Comparison of ENCODE assay signal across 8 cellular contexts in the genomic region with DNA sequence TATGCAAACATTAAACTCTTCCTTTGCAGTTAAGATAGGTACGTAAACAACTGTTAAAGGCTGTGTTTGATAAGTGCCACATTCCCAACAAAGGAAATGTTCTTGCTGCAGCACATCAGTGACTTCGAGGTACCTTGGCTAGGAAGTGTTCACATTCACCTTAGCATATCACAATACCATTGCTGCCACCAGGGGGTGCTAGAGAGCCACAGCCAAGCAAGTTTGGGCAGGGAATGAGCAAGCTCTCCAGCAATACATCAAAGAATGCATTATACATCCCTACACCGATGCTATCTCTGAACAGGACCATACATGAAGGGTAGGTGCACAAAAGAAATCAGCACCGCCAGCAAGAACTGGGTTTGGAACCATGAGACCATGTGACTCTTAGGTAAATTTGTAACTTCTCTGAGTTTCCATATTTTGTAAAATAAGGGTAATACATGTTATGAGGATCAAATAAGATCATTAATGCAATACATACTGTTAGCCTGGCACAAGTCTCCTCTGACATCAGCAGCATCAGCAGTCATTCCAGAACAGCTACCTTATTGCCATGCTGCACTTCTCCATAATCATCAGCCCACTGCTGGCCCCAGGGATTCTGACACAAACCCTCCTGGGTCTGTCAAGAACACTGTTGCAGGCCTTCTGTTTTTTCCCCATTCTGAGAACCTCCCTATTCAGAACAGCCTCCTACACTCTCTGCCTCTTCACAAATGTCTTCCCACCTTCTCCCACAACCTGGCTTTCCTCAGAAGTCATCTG. TPM values are rescaled to one million over a fixed set of nuclear protein-coding genes. Genes with fewer than 3 reads are reported as not detected.
DNase-seq lines count a peak whose midpoint lies in the region; ATAC-seq and TF ChIP-seq lines count a peak whose summit lies in the region.

No MANE protein-coding gene starts in this region.

- no peaks in the 10 kb centered on the region for H3K27me3 Mint-ChIP-seq in Calu3 (ENCODE audit: unreplicated experiment)
- H3K27me3 Mint-ChIP-seq in activated T-helper 1 cell treated with anti-CD3 and anti-CD28 coated beads, Interleukin-12 subunit alpha, Interleukin-12 subunit beta, Interleukin-2, Interleukin-4 antibody, amounts not matched to agents 30 ng/mL and 10 ng/mL and 1 ng/mL, durations not matched to agents 14 hours and 24 hours and 36 hours (ENCODE audit: insufficient read depth), result peaks cover 6% of the 10 kb centered on the region

- H3K27me3 ChIP-seq in thoracic aorta (replicated peaks; ENCODE audit: insufficient read depth), result no peaks in the 10 kb centered on the region

- CTCF ChIA-PET in Calu3 (lab: Charles Lee), result interaction anchor here (0.6 to 4.4 kb wide), 26 partner anchors 11 to 318 kb away, joined by 3 to 64 read pairs (median 5); a partner anchor contains a TSS

- no peak overlapping the region for H3K27ac ChIP-seq in thoracic aorta

- no peaks in the 10 kb centered on the region for H3K9me3 Mint-ChIP-seq in Calu3 (ENCODE audit: low read depth, unreplicated experiment)
- no peaks in the 10 kb centered on the region for H3K9me3 Mint-ChIP-seq in activated T-helper 1 cell treated with anti-CD3 and anti-CD28 coated beads, Interleukin-12 subunit alpha, Interleukin-12 subunit beta, Interleukin-2, Interleukin-4 antibody, amounts not matched to agents 30 ng/mL and 10 ng/mL and 1 ng/mL, durations not matched to agents 14 hours and 24 hours and 36 hours

- peaks cover 8% of the 10 kb centered on the region for H3K4me1 Mint-ChIP-seq in Calu3 (ENCODE audit: low read depth, unreplicated experiment)
- H3K4me1 Mint-ChIP-seq in activated T-helper 1 cell treated with anti-CD3 and anti-CD28 coated beads, Interleukin-12 subunit alpha, Interleukin-12 subunit beta, Interleukin-2, Interleukin-4 antibody, amounts not matched to agents 30 ng/mL and 10 ng/mL and 1 ng/mL, durations not matched to agents 14 hours and 24 hours and 36 hours (ENCODE audit: low read depth), result peaks cover 18% of the 10 kb centered on the region

- H3K36me3 Mint-ChIP-seq in Calu3 (ENCODE audit: insufficient read depth, unreplicated experiment), result peaks cover 8% of the 10 kb centered on the region
- peaks cover 6% of the 10 kb centered on the region for H3K36me3 Mint-ChIP-seq in activated T-helper 1 cell treated with anti-CD3 and anti-CD28 coated beads, Interleukin-12 subunit alpha, Interleukin-12 subunit beta, Interleukin-2, Interleukin-4 antibody, amounts not matched to agents 30 ng/mL and 10 ng/mL and 1 ng/mL, durations not matched to agents 14 hours and 24 hours and 36 hours (ENCODE audit: low read depth)

- intact Hi-C loops in Calu3 (cut with micrococcal nuclease; ENCODE audit: unreplicated experiment), result loop anchor here (1.0 to 5.0 kb wide), 6 partner anchors 11 to 1481 kb away; no protein-coding TSS in a partner anchor
- intact Hi-C loops in activated T-helper 1 cell treated with anti-CD3 and anti-CD28 coated beads, Interleukin-12 subunit alpha, Interleukin-12 subunit beta, Interleukin-2, Interleukin-4 antibody, amounts not matched to agents 30 ng/mL and 10 ng/mL and 1 ng/mL, durations not matched to agents 14 hours and 24 hours and 36 hours (cut with micrococcal nuclease), result loop anchor here (1.0 to 10.0 kb wide), 9 partner anchors 11 to 1488 kb away; a partner anchor contains a TSS

- peaks cover 0 to 5% of the 10 kb centered on the region in 2 donors for H3K4me1 ChIP-seq in thoracic aorta (ENCODE audit: control insufficient read depth in 1 of 2, low read depth in 2 of 2)

- H3K9me3 ChIP-seq in thoracic aorta, result no peaks in the 10 kb centered on the region

- no TSS peak for BruUV-seq in Calu3 (replicated peaks; lab: Mats Ljungman, UMichigan)

- no peak overlapping the region for H3K4me3 Mint-ChIP-seq in Calu3 (ENCODE audit: low read depth, unreplicated experiment)
- no peak overlapping the region for H3K4me3 Mint-ChIP-seq in activated T-helper 1 cell treated with anti-CD3 and anti-CD28 coated beads, Interleukin-12 subunit alpha, Interleukin-12 subunit beta, Interleukin-2, Interleukin-4 antibody, amounts not matched to agents 30 ng/mL and 10 ng/mL and 1 ng/mL, durations not matched to agents 14 hours and 24 hours and 36 hours

- H3K36me3 ChIP-seq in thoracic aorta, result peaks cover 6% of the 10 kb centered on the region

- H3K4me3 ChIP-seq in thoracic aorta, result no peak overlapping the region

- DNase-seq in Calu3, result peak; percentile 97
- DNase-seq in KG1 (lab: John Stamatoyannopoulos, UW), result peak; percentile 46
- peak; percentile 70 for DNase-seq in RPMI7951 (ENCODE audit: low read depth)
- peak; percentile 61 for DNase-seq in activated T-helper 1 cell treated with anti-CD3 and anti-CD28 coated beads, Interleukin-12 subunit alpha, Interleukin-12 subunit beta, Interleukin-2, Interleukin-4 antibody, amounts not matched to agents 30 ng/mL and 10 ng/mL and 1 ng/mL, durations not matched to agents 14 hours and 24 hours and 36 hours (ENCODE audit: low spot score)
- peak; percentile 56 for DNase-seq in fibroblast of the conjunctiva (ENCODE audit: low read depth)
- peak in 52 of 56 donors; percentile 7 to 91 (median 60) for DNase-seq in nucleus accumbens (lab: John Stamatoyannopoulos, UW)
- DNase-seq in thoracic aorta (ENCODE audit: low spot score), result peak; percentile 45

- no peak overlapping the region for H3K27ac Mint-ChIP-seq in Calu3 (ENCODE audit: unreplicated experiment)
- no peak overlapping the region for H3K27ac Mint-ChIP-seq in activated T-helper 1 cell treated with anti-CD3 and anti-CD28 coated beads, Interleukin-12 subunit alpha, Interleukin-12 subunit beta, Interleukin-2, Interleukin-4 antibody, amounts not matched to agents 30 ng/mL and 10 ng/mL and 1 ng/mL, durations not matched to agents 14 hours and 24 hours and 36 hours

- TF ChIP-seq CTCF in Calu3 (IDR thresholded peaks at IDR 0.05; ENCODE audit: unreplicated experiment) (peak; percentile 100), thoracic aorta (IDR thresholded peaks at IDR 0.05) (peak; percentile 98)

- ATAC-seq in GM21526 (IDR thresholded peaks at IDR 0.05; ENCODE audit: low FRiP score, unreplicated experiment) (peak; percentile 71), thoracic aorta (ENCODE audit: insufficient number of reproducible peaks, low FRiP score, low read depth) (peak; percentile 66)

RNA-seq across cellular contexts. Expression of a gene that starts 37.6 kb away (rescaled TPM):
- 109 and 135 TPM in 2 replicates for total RNA-seq in Calu3 (2022)
- total RNA-seq in RPMI7951 (2014; rRNA removed; shearing (Covaris generic)), result 88.9 and 89.6 TPM in 2 replicates
- total RNA-seq in activated T-helper 1 cell treated with anti-CD3 and anti-CD28 coated beads, Interleukin-12 subunit alpha, Interleukin-12 subunit beta, Interleukin-2, Interleukin-4 antibody, amounts not matched to agents 30 ng/mL and 10 ng/mL and 1 ng/mL, durations not matched to agents 14 hours and 24 hours and 36 hours, result 15.8 and 16.8 TPM in 2 replicates
- total RNA-seq in thoracic aorta, result 10 to 100 TPM; 50.9 to 74.1 TPM

Comparison
In these comparisons a context has a peak if more than half of its experiments do, and no peak if none do; other contexts are left out.
1. DNase-seq: peak in every context shown above with its lines; median percentile 97 in Calu3; 70 in RPMI7951; 61 in activated T-helper 1 cell treated with anti-CD3 and anti-CD28 coated beads, Interleukin-12 subunit alpha, Interleukin-12 subunit beta, Interleukin-2, Interleukin-4 antibody, amounts not matched to agents 30 ng/mL and 10 ng/mL and 1 ng/mL, durations not matched to agents 14 hours and 24 hours and 36 hours; 60 in nucleus accumbens; 56 in fibroblast of the conjunctiva; 46 in KG1; 45 in thoracic aorta.